8 cellular contexts compared by ENCODE assay signal in genomic region chr14:34475163-34475562, GRCh38.
"Had no signal": no experiment of that assay in that cellular context is flagged by ENCODE, and none has a peak within 500 bp of the region (broad histone marks: within the 10 kb centered on the region; RNA-seq: fewer than 3 reads in every experiment).

No MANE protein-coding gene starts in this region.

- H3K4me3 ChIP-seq: GM12878 had no signal

- FAIRE-seq: G401.6, GM12878, GM12891, GM12892, GM18507, GM19239 had no signal

- DNase-seq: GDM1, GF-D8 had no signal

- ATAC-seq: GM12878 had no signal
